Comparison of ENCODE assay signal across 10 cellular contexts in the genomic region with DNA sequence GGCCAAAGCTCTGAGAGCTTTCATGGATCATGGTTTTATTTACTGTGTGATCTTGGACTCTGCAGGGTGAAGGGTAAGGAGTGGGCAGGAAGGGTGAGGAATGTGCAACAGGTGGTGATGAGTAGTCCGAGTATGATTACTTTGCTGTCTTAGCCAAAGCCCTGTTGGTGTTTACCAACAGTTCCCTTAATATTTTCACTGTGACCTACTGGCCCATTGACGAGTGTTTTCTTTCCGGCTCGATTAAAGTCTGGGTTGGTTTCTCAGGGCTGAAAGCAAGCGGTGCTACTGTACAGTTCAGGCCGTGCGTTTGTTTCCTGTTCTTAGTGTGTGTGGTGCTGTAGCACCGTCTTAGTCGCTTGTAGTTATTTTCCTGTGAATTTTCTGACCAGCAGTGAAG. TPM values are rescaled to one million over a fixed set of nuclear protein-coding genes. Genes with fewer than 3 reads are reported as not detected.
DNase-seq lines count a peak whose midpoint lies in the region; ATAC-seq and TF ChIP-seq lines count a peak whose summit lies in the region.
"Had no signal": no experiment of that assay in that cellular context is flagged by ENCODE, and none has a peak within 500 bp of the region (broad histone marks: within the 10 kb centered on the region; RNA-seq: fewer than 3 reads in every experiment).

No MANE protein-coding gene starts in this region.

- H3K4me2 ChIP-seq in smooth muscle cell, result peak overlapping the region; percentile 81

- no peak overlapping the region for H3K9ac ChIP-seq in smooth muscle cell (ENCODE audit: low read depth)

- H3K27me3 ChIP-seq in esophagus muscularis mucosa (peaks cover 0 to 33% (median 2%) of the 10 kb centered on the region in 4 donors), smooth muscle cell (ENCODE audit: low read depth) (no peaks in the 10 kb centered on the region), right lobe of liver (no peaks in the 10 kb centered on the region)

- H3K79me2 ChIP-seq in smooth muscle cell (ENCODE audit: low read depth), result peaks cover 27% of the 10 kb centered on the region

- no peaks in the 10 kb centered on the region for H3K9me3 ChIP-seq in esophagus muscularis mucosa
- H3K9me3 ChIP-seq in smooth muscle cell (replicated peaks; ENCODE audit: low read depth), result no peaks in the 10 kb centered on the region
- no peaks in the 10 kb centered on the region for H3K9me3 ChIP-seq in right lobe of liver

- TF ChIP-seq CTCF in esophagus muscularis mucosa (IDR thresholded peaks at IDR 0.05) (no peak), smooth muscle cell (IDR thresholded peaks at IDR 0.05; ENCODE audit: borderline replicate concordance, insufficient read depth, poor library complexity, severe bottlenecking) (no peak), right lobe of liver (IDR thresholded peaks at IDR 0.05) (no peak)

- no peak for DNase-seq in esophagus muscularis mucosa (ENCODE audit: extremely low spot score)
- no peak for DNase-seq in smooth muscle cell (lab: John Stamatoyannopoulos, UW; ENCODE audit: unreplicated experiment)
- DNase-seq in right lobe of liver, result no peak
- DNase-seq in T-helper 9 cell, result no peak
- DNase-seq in occipital lobe (lab: John Stamatoyannopoulos, UW), result no peak
- DNase-seq: activated CD4-positive, alpha-beta T cell treated with anti-CD3 and anti-CD28 coated beads, Interleukin-2, amount 50 U/mL, for 48 hours; DND-41 had no signal

- H3K4me3 ChIP-seq in esophagus muscularis mucosa (peak overlapping the region in 3 of 4 donors; percentile 2 to 27 (median 10)), smooth muscle cell (peak overlapping the region; percentile 54), right lobe of liver (no peak overlapping the region)

- H3K36me3 ChIP-seq in esophagus muscularis mucosa, result no peaks in the 10 kb centered on the region
- no peaks in the 10 kb centered on the region for H3K36me3 ChIP-seq in smooth muscle cell (ENCODE audit: low read depth)
- H3K36me3 ChIP-seq in right lobe of liver, result no peaks in the 10 kb centered on the region

- no peak for TF ChIP-seq EP300 in esophagus muscularis mucosa (IDR thresholded peaks at IDR 0.05)

- H3K4me1 ChIP-seq in esophagus muscularis mucosa, result peaks cover 4 to 14% (median 11%) of the 10 kb centered on the region in 4 donors
- H3K4me1 ChIP-seq in smooth muscle cell (ENCODE audit: low read depth), result peaks cover 5% of the 10 kb centered on the region
- peaks cover 0 to 7% (median 0%) of the 10 kb centered on the region in 4 donors for H3K4me1 ChIP-seq in right lobe of liver

- TF ChIP-seq POLR2A in esophagus muscularis mucosa (IDR thresholded peaks at IDR 0.05; ENCODE audit: low read depth) (no peak), right lobe of liver (IDR thresholded peaks at IDR 0.05) (no peak)

- H3K27ac ChIP-seq in esophagus muscularis mucosa (replicated peaks in 1 of 4) (no peak overlapping the region), smooth muscle cell (ENCODE audit: low read depth) (no peak overlapping the region), right lobe of liver (no peak overlapping the region)

- intact Hi-C loops in esophagus muscularis mucosa (cut with DNase I), result no loop called here
- intact Hi-C loops in right lobe of liver (cut with DNase I), result no loop called here

- WGBS in esophagus muscularis mucosa, result 77% methylated on average over 9 of the region's 9 CpGs
- WGBS in smooth muscle cell (ENCODE audit: low lambda C conversion rate), result 93% methylated on average over 9 of the region's 9 CpGs
- 82% methylated on average over 8 of the region's 9 CpGs for WGBS in right lobe of liver (ENCODE audit: insufficient coverage, low coverage, low lambda C conversion rate, missing lambda C conversion rate)

- H3F3A ChIP-seq in smooth muscle cell (ENCODE audit: low read depth), result no peaks in the 10 kb centered on the region

- no peaks in the 10 kb centered on the region for H4K20me1 ChIP-seq in smooth muscle cell (ENCODE audit: low read depth)

- no peak overlapping the region for H2AFZ ChIP-seq in smooth muscle cell (ENCODE audit: low read depth)

- ATAC-seq in GM18867 (IDR thresholded peaks at IDR 0.05; ENCODE audit: unreplicated experiment) (peak; percentile 20), HG03175 (IDR thresholded peaks at IDR 0.05; ENCODE audit: unreplicated experiment) (peak; percentile 22), right lobe of liver (no peak), HG02938 (IDR thresholded peaks at IDR 0.05; ENCODE audit: unreplicated experiment) (no peak)

RNA-seq across cellular contexts. Expression of gene ARHGAP24, which starts 2.6 kb away (rescaled TPM):
- total RNA-seq in esophagus muscularis mucosa (10 to 100 TPM; 17.6 to 30.2 (median 23.6) TPM), smooth muscle cell (15.7 and 18.2 TPM in 2 replicates), right lobe of liver (1 to 10 TPM; 4.0 to 7.3 (median 6.1) TPM), occipital lobe (2.2 TPM)
- 4.9 and 5.3 TPM in 2 replicates for polyA plus RNA-seq in smooth muscle cell

Comparison
In these comparisons a context has a peak if more than half of its experiments do, and no peak if none do; other contexts are left out.
1. ATAC-seq: peak in GM18867 (single experiment) and HG03175 (single experiment); none in right lobe of liver (0 of 4) and HG02938 (single experiment).
2. H3K4me3 ChIP-seq: peak in esophagus muscularis mucosa (3 of 4) and smooth muscle cell (single experiment); none in right lobe of liver (0 of 3).